ENCODE assay signal across 12 cellular contexts in genomic region chr12:64730585-64730964, GRCh38. TPM values are rescaled to one million over a fixed set of nuclear protein-coding genes. Genes with fewer than 3 reads are reported as not detected.
A peak's percentile ranks its signal among the peaks of the same experiment; 100 is the strongest.
DNase-seq lines count a peak whose midpoint lies in the region; ATAC-seq and TF ChIP-seq lines count a peak whose summit lies in the region.
"Had no signal": no experiment of that assay in that cellular context is flagged by ENCODE, and none has a peak within 500 bp of the region (broad histone marks: within the 10 kb centered on the region; RNA-seq: fewer than 3 reads in every experiment).

No MANE protein-coding gene starts in this region.

- no peaks in the 10 kb centered on the region for H3K27me3 Mint-ChIP-seq in T-helper 2 cell treated with Interferon-gamma antibody and Interleukin-4, amounts not matched to agents 5 μg/mL and 100 μg/mL, for 36 hours (ENCODE audit: low read depth)

- no CpG with 5 or more reads among the region's 2 CpGs for WGBS in mesendoderm (ENCODE audit: extremely low coverage, insufficient coverage, low lambda C conversion rate)
- 57 to 60% methylated on average over 2 of the region's 2 CpGs for WGBS in tibial nerve, 2 donors

- no peaks in the 10 kb centered on the region for H3K27me3 ChIP-seq in mesendoderm (ENCODE audit: insufficient read depth, low read length, poor library complexity)
- H3K27me3 ChIP-seq in tibial nerve, result no peaks in the 10 kb centered on the region

- H3K79me2 ChIP-seq in mesendoderm (ENCODE audit: control insufficient read depth, insufficient read depth, low read length), result no peaks in the 10 kb centered on the region

- H2BK120ac ChIP-seq in mesendoderm (ENCODE audit: low read depth, low read length), result no peak overlapping the region

- no peak overlapping the region for H3K18ac ChIP-seq in mesendoderm (ENCODE audit: low read length)

- H3K4me1 Mint-ChIP-seq in T-helper 2 cell treated with Interferon-gamma antibody and Interleukin-4, amounts not matched to agents 5 μg/mL and 100 μg/mL, for 36 hours (ENCODE audit: low read depth), result peaks cover 21% of the 10 kb centered on the region

- H3K36me3 ChIP-seq in mesendoderm (ENCODE audit: control insufficient read depth, insufficient read depth, low read length), result no peaks in the 10 kb centered on the region
- peaks cover 2 to 80% (median 8%) of the 10 kb centered on the region in 3 donors for H3K36me3 ChIP-seq in tibial nerve

- H3K4me3 ChIP-seq in GM08714 (ENCODE audit: low read length) (peak overlapping the region; percentile 29; the same call in 1 of the 2 replicates), mesendoderm (ENCODE audit: low read length) (no peak overlapping the region), tibial nerve (no peak overlapping the region)

- H3K4me3 Mint-ChIP-seq in T-helper 2 cell treated with Interferon-gamma antibody and Interleukin-4, amounts not matched to agents 5 μg/mL and 100 μg/mL, for 36 hours, result peak overlapping the region; percentile 62

- no peak for TF ChIP-seq CTCF in GM13976 (IDR thresholded peaks at IDR 0.05; ENCODE audit: borderline replicate concordance, control extremely low read depth, extremely low read depth, insufficient read depth, missing control alignments)
- TF ChIP-seq CTCF in tibial nerve (IDR thresholded peaks at IDR 0.05), result no peak

- H3K9ac ChIP-seq in mesendoderm (ENCODE audit: low read length), result no peak overlapping the region

- no peak overlapping the region for H3K23ac ChIP-seq in mesendoderm (ENCODE audit: low read length)

- H3K4me1 ChIP-seq in mesendoderm (ENCODE audit: control insufficient read depth, low read depth, low read length) (peaks cover 7% of the 10 kb centered on the region), tibial nerve (peaks cover 0 to 12% (median 3%) of the 10 kb centered on the region in 4 donors)

- no peak overlapping the region for H3K4me2 ChIP-seq in mesendoderm (ENCODE audit: low read length)

- in situ Hi-C loops in GM13976 (cut with MboI; ENCODE audit: low sequenced_read_pairs, unreplicated experiment), result no loop called here

- no peak overlapping the region for H3K56ac ChIP-seq in mesendoderm (ENCODE audit: low read length)

- no peak overlapping the region for H2AK5ac ChIP-seq in mesendoderm (ENCODE audit: low read length)

- TF ChIP-seq POLR2A in tibial nerve (IDR thresholded peaks at IDR 0.05), result no peak

- ATAC-seq in GM21786 (IDR thresholded peaks at IDR 0.05; ENCODE audit: unreplicated experiment) (peak; percentile 18), GM19035 (IDR thresholded peaks at IDR 0.05; ENCODE audit: unreplicated experiment) (no peak)

- H3K9me3 Mint-ChIP-seq in T-helper 2 cell treated with Interferon-gamma antibody and Interleukin-4, amounts not matched to agents 5 μg/mL and 100 μg/mL, for 36 hours, result no peaks in the 10 kb centered on the region

- TF ChIP-seq EP300 in tibial nerve (IDR thresholded peaks at IDR 0.05), result no peak

- H3K79me1 ChIP-seq in mesendoderm (ENCODE audit: low read length), result no peaks in the 10 kb centered on the region

- peak overlapping the region; percentile 86 for H3K27ac Mint-ChIP-seq in T-helper 2 cell treated with Interferon-gamma antibody and Interleukin-4, amounts not matched to agents 5 μg/mL and 100 μg/mL, for 36 hours

- peak overlapping the region; percentile 23 for H2BK15ac ChIP-seq in mesendoderm (replicated peaks; ENCODE audit: low read depth)

- H3K4ac ChIP-seq in mesendoderm (ENCODE audit: low read depth, low read length), result no peak overlapping the region

- H3K9me3 ChIP-seq in tibial nerve, result no peaks in the 10 kb centered on the region

- H4K8ac ChIP-seq in mesendoderm (ENCODE audit: low read depth, low read length), result no peak overlapping the region

- H3K27ac ChIP-seq in mesendoderm (ENCODE audit: low read depth, low read length) (no peak overlapping the region), tibial nerve (peak overlapping the region in 2 of 4 donors; percentile 31 to 68)

- H2BK5ac ChIP-seq in mesendoderm (ENCODE audit: low read length), result no peak overlapping the region

- no peak overlapping the region for H4K5ac ChIP-seq in mesendoderm (ENCODE audit: low read length)

- DNase-seq in T-helper 2 cell treated with Interferon-gamma antibody and Interleukin-4, amounts not matched to agents 5 μg/mL and 100 μg/mL, for 36 hours (ENCODE audit: low spot score), result no peak
- peak; percentile 94 for DNase-seq in mesendoderm
- DNase-seq in GM13976 (ENCODE audit: low spot score), result no peak
- no peak for DNase-seq in tibial nerve (ENCODE audit: low spot score in 2 of 2)
- DNase-seq in KG1 (lab: John Stamatoyannopoulos, UW), result no peak
- DNase-seq: activated gamma-delta T cell, IMR-90, midbrain, SW 1271 had no signal

- peaks cover 34% of the 10 kb centered on the region for H3K36me3 Mint-ChIP-seq in T-helper 2 cell treated with Interferon-gamma antibody and Interleukin-4, amounts not matched to agents 5 μg/mL and 100 μg/mL, for 36 hours (ENCODE audit: low read depth)

RNA-seq across cellular contexts. Expression of gene GNS, which starts 28.6 kb away (rescaled TPM):
- polyA plus RNA-seq in mesendoderm (2013, experiment 1 of 2), result 10.3 TPM
- polyA plus RNA-seq in mesendoderm (2013, experiment 2 of 2), result 10.5 TPM
- 10 to 100 TPM; 72.2 to 88.4 (median 81.4) TPM for total RNA-seq in tibial nerve
